12 cellular contexts compared by ENCODE assay signal in genomic region chr19:14367016-14367415, GRCh38. TPM values are rescaled to one million over a fixed set of nuclear protein-coding genes. Genes with fewer than 3 reads are reported as not detected.
A peak's percentile ranks its signal among the peaks of the same experiment; 100 is the strongest.
DNase-seq lines count a peak whose midpoint lies in the region; ATAC-seq lines count a peak whose summit lies in the region.
"Had no signal": no experiment of that assay in that cellular context is flagged by ENCODE, and none has a peak within 500 bp of the region (broad histone marks: within the 10 kb centered on the region; RNA-seq: fewer than 3 reads in every experiment).

No MANE protein-coding gene starts in this region.

- peaks cover 76% of the 10 kb centered on the region for H3K4me1 Mint-ChIP-seq in activated CD8-positive, alpha-beta T cell treated with anti-CD3 and anti-CD28 coated beads, Interleukin-2, amount 10 ng/mL, durations not matched to agents 7 days and 5 days (ENCODE audit: low read depth)
- peaks cover 47% of the 10 kb centered on the region for H3K4me1 Mint-ChIP-seq in memory B cell

- DNase-seq in activated CD8-positive, alpha-beta T cell treated with anti-CD3 and anti-CD28 coated beads, Interleukin-2, amount 10 ng/mL, durations not matched to agents 7 days and 5 days = no peak
- DNase-seq in memory B cell (ENCODE audit: low spot score in 2 of 2) (no peak), SW480 (ENCODE audit: low spot score) (no peak), NCI-H345 (lab: John Stamatoyannopoulos, UW) (no peak)
- DNase-seq: NCI-H2227 treated with DMSO at 0.1 percent for 48 hours had no signal

- H3K36me3 ChIP-seq in BLaER1 = no peaks in the 10 kb centered on the region
- H3K36me3 ChIP-seq in ES-I3 (ENCODE audit: insufficient read depth, low read length) = no peaks in the 10 kb centered on the region
- H3K36me3 ChIP-seq: heart left ventricle, sigmoid colon had no signal

- H3K4me1 ChIP-seq in BLaER1 (peaks cover 97% of the 10 kb centered on the region), ES-I3 (ENCODE audit: insufficient read depth, low read length) (peaks cover 9% of the 10 kb centered on the region; the same call in 1 of the 2 replicates)

- peak overlapping the region; percentile 86 for H3K27ac Mint-ChIP-seq in activated CD8-positive, alpha-beta T cell treated with anti-CD3 and anti-CD28 coated beads, Interleukin-2, amount 10 ng/mL, durations not matched to agents 7 days and 5 days
- H3K27ac Mint-ChIP-seq in memory B cell = peak overlapping the region; percentile 97
- H3K27ac Mint-ChIP-seq: GM23338 had no signal

- H3K27me3 Mint-ChIP-seq in activated CD8-positive, alpha-beta T cell treated with anti-CD3 and anti-CD28 coated beads, Interleukin-2, amount 10 ng/mL, durations not matched to agents 7 days and 5 days (ENCODE audit: low read depth) = no peaks in the 10 kb centered on the region
- no peaks in the 10 kb centered on the region for H3K27me3 Mint-ChIP-seq in memory B cell

- ATAC-seq in activated CD8-positive, alpha-beta T cell treated with anti-CD3 and anti-CD28 coated beads, Interleukin-2, amount 10 ng/mL, durations not matched to agents 7 days and 5 days = no peak
- ATAC-seq in memory B cell (ENCODE audit: low read depth) = no peak
- ATAC-seq in HG03520 (IDR thresholded peaks at IDR 0.05; ENCODE audit: unreplicated experiment) = no peak
- ATAC-seq in GM18519 (IDR thresholded peaks at IDR 0.05; ENCODE audit: low FRiP score, unreplicated experiment) = no peak

- H4K20me1 ChIP-seq in BLaER1 = no peaks in the 10 kb centered on the region

- H3K9ac ChIP-seq in BLaER1 = no peak overlapping the region
- 0 out of 2 replicates have a peak overlapping the region, but pooled peaks have one; percentile 12 for H3K9ac ChIP-seq in ES-I3 (ENCODE audit: low read depth, low read length)

- no peak overlapping the region for H3K27ac ChIP-seq in BLaER1

- H3K9me3 Mint-ChIP-seq in activated CD8-positive, alpha-beta T cell treated with anti-CD3 and anti-CD28 coated beads, Interleukin-2, amount 10 ng/mL, durations not matched to agents 7 days and 5 days (ENCODE audit: insufficient read depth) = no peaks in the 10 kb centered on the region
- H3K9me3 Mint-ChIP-seq in memory B cell = no peaks in the 10 kb centered on the region
- H3K9me3 Mint-ChIP-seq: GM23338 had no signal

- no peaks in the 10 kb centered on the region for H3K9me3 ChIP-seq in BLaER1
- no peaks in the 10 kb centered on the region for H3K9me3 ChIP-seq in ES-I3 (ENCODE audit: control insufficient read depth, insufficient read depth, low read length)
- H3K9me3 ChIP-seq: heart left ventricle, sigmoid colon had no signal

- no peaks in the 10 kb centered on the region for H3K36me3 Mint-ChIP-seq in activated CD8-positive, alpha-beta T cell treated with anti-CD3 and anti-CD28 coated beads, Interleukin-2, amount 10 ng/mL, durations not matched to agents 7 days and 5 days (ENCODE audit: low read depth)
- H3K36me3 Mint-ChIP-seq in memory B cell = peaks cover 2% of the 10 kb centered on the region

- no peak overlapping the region for H3K4me3 ChIP-seq in BLaER1
- H3K4me3 ChIP-seq: GM23338, sigmoid colon had no signal

- POLR2A ChIA-PET in activated CD8-positive, alpha-beta T cell treated with anti-CD3 and anti-CD28 coated beads, Interleukin-2, amount 10 ng/mL, durations not matched to agents 7 days and 5 days (lab: Charles Lee) = interaction anchor here (1.2 to 18.3 kb wide), 6 partner anchors 8 to 51 kb away, joined by 4 to 415 read pairs (median 7); partner anchors contain the start of genes ADGRE5 and DDX39A

- CTCF ChIA-PET in activated CD8-positive, alpha-beta T cell treated with anti-CD3 and anti-CD28 coated beads, Interleukin-2, amount 10 ng/mL, durations not matched to agents 7 days and 5 days (lab: Charles Lee) = interaction anchor here (1.1 to 8.0 kb wide), 7 partner anchors 10 to 230 kb away, joined by 3 to 135 read pairs (median 5); partner anchors contain the start of genes ADGRE5 and ASF1B

- no peaks in the 10 kb centered on the region for H3K27me3 ChIP-seq in BLaER1
- H3K27me3 ChIP-seq: heart left ventricle, sigmoid colon had no signal

- peak overlapping the region; percentile 65; the same call in 1 of the 2 replicates for H3K4me2 ChIP-seq in BLaER1
- H3K4me2 ChIP-seq: GM23338 had no signal

- H3K4me3 Mint-ChIP-seq in activated CD8-positive, alpha-beta T cell treated with anti-CD3 and anti-CD28 coated beads, Interleukin-2, amount 10 ng/mL, durations not matched to agents 7 days and 5 days = peak overlapping the region; percentile 45
- H3K4me3 Mint-ChIP-seq in memory B cell = no peak overlapping the region
- H3K4me3 Mint-ChIP-seq: GM23338 had no signal

RNA-seq across cellular contexts. Expression of gene ADGRE5, which starts 14.2 kb away (rescaled TPM):
- total RNA-seq in activated CD8-positive, alpha-beta T cell treated with anti-CD3 and anti-CD28 coated beads, Interleukin-2, amount 10 ng/mL, durations not matched to agents 7 days and 5 days = 100 to 1,000 TPM; 290 to 302 TPM

RNA-seq across cellular contexts. Expression of gene DDX39A, which starts 52.1 kb away (rescaled TPM):
- total RNA-seq in activated CD8-positive, alpha-beta T cell treated with anti-CD3 and anti-CD28 coated beads, Interleukin-2, amount 10 ng/mL, durations not matched to agents 7 days and 5 days = 100 to 1,000 TPM; 309 to 313 TPM
